Comparison of ENCODE assay signal across 33 cellular contexts in genomic region chr16:84018710-84019109, GRCh38. TPM values are rescaled to one million over a fixed set of nuclear protein-coding genes. Genes with fewer than 3 reads are reported as not detected.
"Had no signal": no experiment of that assay in that cellular context is flagged by ENCODE, and none has a peak within 500 bp of the region (broad histone marks: within the 10 kb centered on the region; RNA-seq: fewer than 3 reads in every experiment).

No MANE protein-coding gene starts in this region.

- H3K9me3 ChIP-seq: testis, thyroid gland, upper lobe of right lung, uterus had no signal

- H3K27me3 ChIP-seq: testis, thyroid gland, transverse colon, upper lobe of left lung, upper lobe of right lung, uterus, vagina had no signal

- H3K27ac Mint-ChIP-seq: stimulated activated effector memory CD8-positive, alpha-beta T cell treated with anti-CD3 and anti-CD28 coated beads, Interleukin-12 subunit alpha, Interleukin-12 subunit beta, amount 100 ng/mL, for 72 hours; stimulated activated memory B cell treated with anti-CD40 and anti-IgM and Interleukin-4, amounts not matched to agents 10 μg/mL and 1 μg/mL and 100 μg/mL, for 72 hours; stimulated activated naive B cell treated with anti-CD40 and anti-IgM and Interleukin-4, amounts not matched to agents 10 μg/mL and 1 μg/mL and 100 μg/mL, for 72 hours; stimulated activated naive CD8-positive, alpha-beta T cell treated with anti-CD3 and anti-CD28 coated beads, Interleukin-15, amount 100 ng/mL, for 72 hours; stimulated activated naive CD8-positive, alpha-beta T cell treated with anti-CD3 and anti-CD28 coated beads, Interleukin-15, Interleukin-2, amounts not matched to agents 100 ng/mL and 50 ng/mL, for 24 hours; type B pancreatic cell had no signal

- ATAC-seq: stimulated activated effector memory CD8-positive, alpha-beta T cell treated with anti-CD3 and anti-CD28 coated beads, Interleukin-12 subunit alpha, Interleukin-12 subunit beta, amount 100 ng/mL, for 72 hours; stimulated activated memory B cell treated with anti-CD40 and anti-IgM and Interleukin-4, amounts not matched to agents 10 μg/mL and 1 μg/mL and 100 μg/mL, for 72 hours; stimulated activated naive B cell treated with anti-CD40 and anti-IgM and Interleukin-4, amounts not matched to agents 10 μg/mL and 1 μg/mL and 100 μg/mL, for 72 hours; stimulated activated naive CD8-positive, alpha-beta T cell treated with anti-CD3 and anti-CD28 coated beads, Interleukin-15, amount 100 ng/mL, for 72 hours; stimulated activated naive CD8-positive, alpha-beta T cell treated with anti-CD3 and anti-CD28 coated beads, Interleukin-15, Interleukin-2, amounts not matched to agents 100 U/mL and 50 U/mL, for 24 hours; upper lobe of right lung had no signal

- H3K27ac ChIP-seq: stomach, suprapubic skin, testis, thoracic aorta, thyroid gland, tibial artery, tibial nerve, transverse colon, upper lobe of left lung, upper lobe of right lung, uterus, vagina had no signal

- H3K4me3 Mint-ChIP-seq: stimulated activated effector memory CD8-positive, alpha-beta T cell treated with anti-CD3 and anti-CD28 coated beads, Interleukin-12 subunit alpha, Interleukin-12 subunit beta, amount 100 ng/mL, for 72 hours; stimulated activated memory B cell treated with anti-CD40 and anti-IgM and Interleukin-4, amounts not matched to agents 10 μg/mL and 1 μg/mL and 100 μg/mL, for 72 hours; stimulated activated naive B cell treated with anti-CD40 and anti-IgM and Interleukin-4, amounts not matched to agents 10 μg/mL and 1 μg/mL and 100 μg/mL, for 72 hours; stimulated activated naive CD8-positive, alpha-beta T cell treated with anti-CD3 and anti-CD28 coated beads, Interleukin-15, amount 100 ng/mL, for 72 hours; stimulated activated naive CD8-positive, alpha-beta T cell treated with anti-CD3 and anti-CD28 coated beads, Interleukin-15, Interleukin-2, amounts not matched to agents 100 ng/mL and 50 ng/mL, for 24 hours; type B pancreatic cell had no signal

- DNase-seq: stimulated activated CD4-positive, alpha-beta T cell treated with anti-CD3 and anti-CD28 coated beads, Interleukin-2, amount 100 ng/mL, for 48 hours; stimulated activated CD4-positive, alpha-beta T cell treated with anti-CD3 and anti-CD28 coated beads, Interleukin-4, amount 100 ng/mL, for 1 hour; stimulated activated CD4-positive, alpha-beta T cell treated with anti-CD3 and anti-CD28 coated beads, Interleukin-4, amount 100 ng/mL, for 24 hours; stimulated activated CD4-positive, alpha-beta T cell treated with anti-CD3 and anti-CD28 coated beads, Interleukin-4, amount 100 ng/mL, for 4 hours; stimulated activated CD8-positive, alpha-beta memory T cell treated with anti-CD3 and anti-CD28 coated beads, Interleukin-4, amount 100 ng/mL, for 48 hours; stimulated activated naive B cell treated with anti-CD40 and anti-IgM and Interleukin-4, amounts not matched to agents 10 μg/mL and 1 μg/mL and 100 μg/mL, for 72 hours; stimulated activated naive CD4-positive, alpha-beta T cell; stimulated activated naive CD4-positive, alpha-beta T cell treated with Interleukin-2 at 50 U/mL for 16 hours; stimulated activated naive CD8-positive, alpha-beta T cell treated with anti-CD3 and anti-CD28 coated beads, Interleukin-15, amount 100 ng/mL, for 72 hours; stimulated activated naive CD8-positive, alpha-beta T cell treated with anti-CD3 and anti-CD28 coated beads, Interleukin-15, Interleukin-2, amounts not matched to agents 100 U/mL and 50 U/mL, for 24 hours; stomach; substantia nigra; testis; thyroid gland; tibial artery; transverse colon; trophoblast cell; upper lobe of left lung; upper lobe of right lung; uterus had no signal

- H3K4me1 ChIP-seq: suprapubic skin, testis, thyroid gland, tibial artery, tibial nerve, transverse colon, upper lobe of right lung, uterus, vagina had no signal

- H3K4me3 ChIP-seq: stomach, suprapubic skin, testis, thoracic aorta, thyroid gland, tibial artery, tibial nerve, transverse colon, upper lobe of left lung, upper lobe of right lung, uterus, vagina had no signal

- H3K27me3 Mint-ChIP-seq: type B pancreatic cell had no signal

- H3K36me3 ChIP-seq: stomach, suprapubic skin, thoracic aorta, thyroid gland, tibial artery, tibial nerve, transverse colon, upper lobe of left lung, upper lobe of right lung, uterus, vagina had no signal

- H3K36me3 Mint-ChIP-seq: stimulated activated effector memory CD8-positive, alpha-beta T cell treated with anti-CD3 and anti-CD28 coated beads, Interleukin-12 subunit alpha, Interleukin-12 subunit beta, amount 100 ng/mL, for 72 hours; type B pancreatic cell had no signal

- FAIRE-seq: urothelium cell line had no signal

RNA-seq across cellular contexts. Expression of gene SLC38A8, which starts 23.9 kb away (rescaled TPM):
- total RNA-seq: stomach, subcutaneous adipose tissue, suprapubic skin, temporal lobe, thoracic aorta, thyroid gland, tibial nerve, transverse colon, upper lobe of left lung, upper lobe of right lung, ureter, urinary bladder, vagina had no signal
- polyA plus RNA-seq: urinary bladder had no signal

RNA-seq across cellular contexts. Expression of gene NECAB2, which starts 50.7 kb away (rescaled TPM):
- total RNA-seq: subcutaneous adipose tissue, suprapubic skin, thoracic aorta, upper lobe of right lung, ureter, vagina had no signal
